ENCODE assay signal across 16 cellular contexts in the genomic region with DNA sequence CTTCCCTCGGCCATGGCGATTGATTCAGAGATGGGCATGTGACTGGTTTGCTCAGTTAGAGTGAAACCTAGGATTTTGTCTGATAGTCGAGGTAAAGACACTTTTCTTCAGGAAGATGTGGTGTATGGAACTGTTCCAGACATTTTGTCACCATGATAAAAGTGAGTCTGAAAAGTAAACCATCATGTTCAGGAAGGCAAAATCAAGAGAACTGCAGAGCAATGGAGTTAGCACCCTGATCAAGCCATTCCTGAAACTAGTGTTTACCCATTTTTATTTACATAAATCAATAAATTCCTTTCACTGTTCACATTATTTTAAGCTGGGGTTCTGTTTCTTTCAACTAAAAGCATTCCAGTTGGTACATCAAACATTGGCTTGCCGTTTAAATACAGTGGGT. TPM values are rescaled to one million over a fixed set of nuclear protein-coding genes. Genes with fewer than 3 reads are reported as not detected.
"Had no signal": no experiment of that assay in that cellular context is flagged by ENCODE, and none has a peak within 500 bp of the region (broad histone marks: within the 10 kb centered on the region; RNA-seq: fewer than 3 reads in every experiment).

No MANE protein-coding gene starts in this region.

RNA-seq across cellular contexts. Expression of a gene that starts 53.8 kb away (rescaled TPM):
- total RNA-seq: kidney; kidney epithelial cell; left lobe of liver; left lung; left ventricle myocardium inferior; left ventricle myocardium superior; lower lobe of right lung; lung microvascular endothelial cell; mesenteric fat pad; mesothelial cell of epicardium; mononuclear cell; mucosa of gallbladder; myocyte; naive thymus-derived CD4-positive, alpha-beta T cell had no signal
- polyA plus RNA-seq: hepatocyte; immature natural killer cell; naive thymus-derived CD4-positive, alpha-beta T cell had no signal
